1 cellular context compared by ENCODE assay signal in genomic region chr12:52534482-52534881, GRCh38.
TF ChIP-seq lines count a peak whose summit lies in the region.

No MANE protein-coding gene starts in this region.

TF ChIP-seq in K562, 482 proteins besides CTCF, POLR2A, EP300 and RAD21:
- TF ChIP-seq MITF (IDR thresholded peaks at IDR 0.05) (peak; percentile 58), L3MBTL2 (IDR thresholded peaks at IDR 0.05) (0 out of 2 replicates have a peak, but pooled peaks have one; percentile 17), IRF9 (tag; IDR thresholded peaks at IDR 0.05) (no peak), BHLHE40 (IDR thresholded peaks at IDR 0.05; ENCODE audit: low read length) (peak; percentile 76), MYC (IDR thresholded peaks at IDR 0.05; ENCODE audit: low read depth, low read length) (peak; percentile 39; the same call in 1 of the 2 replicates), MYC (CRISPR knock-in tag; IDR thresholded peaks at IDR 0.05; ENCODE audit: borderline replicate concordance, low read depth) (no peak), USF1 (CRISPR knock-in tag; IDR thresholded peaks at IDR 0.05) (peak; percentile 52), ZNF655 (CRISPR knock-in tag; IDR thresholded peaks at IDR 0.05) (no peak), PTTG1 (tag; IDR thresholded peaks at IDR 0.05; ENCODE audit: low read depth) (no peak), USF2 (CRISPR knock-in tag; IDR thresholded peaks at IDR 0.05) (peak; percentile 74), RAD51 (IDR thresholded peaks at IDR 0.05; ENCODE audit: borderline replicate concordance, low read depth) (peak; percentile 41; the same call in 1 of the 2 replicates)
TF ChIP-seq in K562: peak in this region for 7.
